1 cellular context compared by ENCODE assay signal in the genomic region with DNA sequence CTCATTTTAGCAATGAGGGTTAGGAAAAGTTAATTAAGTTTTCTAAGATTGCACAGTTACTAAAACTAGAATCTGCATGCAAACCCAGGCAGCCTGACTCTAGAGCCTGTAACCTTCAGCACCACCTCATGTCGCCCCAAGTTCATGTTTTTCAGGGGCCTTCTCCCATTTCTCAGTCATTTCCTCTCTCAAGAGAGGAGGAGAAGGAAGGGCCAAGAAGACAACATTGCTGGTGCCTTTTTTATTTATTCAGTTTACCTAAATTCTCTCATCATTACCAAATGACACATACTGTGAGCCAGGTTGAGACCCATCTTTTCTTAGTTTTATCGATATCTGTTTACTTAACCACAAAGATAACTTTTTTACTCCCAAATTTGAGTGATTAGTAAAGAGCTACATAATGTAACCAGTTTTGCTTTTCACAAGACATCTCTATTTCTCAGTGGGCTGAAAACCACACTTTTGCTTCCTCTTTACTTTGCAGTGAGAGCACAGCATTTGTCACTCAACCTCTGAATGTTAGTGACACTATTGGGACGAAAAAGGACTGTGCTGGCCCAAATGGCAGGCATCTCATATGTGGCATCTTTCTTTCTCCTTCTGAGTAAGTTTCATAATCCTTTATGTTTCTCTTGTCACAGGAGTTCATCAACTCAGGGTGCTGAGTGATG.
A peak's percentile ranks its signal among the peaks of the same experiment; 100 is the strongest.
TF ChIP-seq lines count a peak whose summit lies in the region.

A gene with protein sequence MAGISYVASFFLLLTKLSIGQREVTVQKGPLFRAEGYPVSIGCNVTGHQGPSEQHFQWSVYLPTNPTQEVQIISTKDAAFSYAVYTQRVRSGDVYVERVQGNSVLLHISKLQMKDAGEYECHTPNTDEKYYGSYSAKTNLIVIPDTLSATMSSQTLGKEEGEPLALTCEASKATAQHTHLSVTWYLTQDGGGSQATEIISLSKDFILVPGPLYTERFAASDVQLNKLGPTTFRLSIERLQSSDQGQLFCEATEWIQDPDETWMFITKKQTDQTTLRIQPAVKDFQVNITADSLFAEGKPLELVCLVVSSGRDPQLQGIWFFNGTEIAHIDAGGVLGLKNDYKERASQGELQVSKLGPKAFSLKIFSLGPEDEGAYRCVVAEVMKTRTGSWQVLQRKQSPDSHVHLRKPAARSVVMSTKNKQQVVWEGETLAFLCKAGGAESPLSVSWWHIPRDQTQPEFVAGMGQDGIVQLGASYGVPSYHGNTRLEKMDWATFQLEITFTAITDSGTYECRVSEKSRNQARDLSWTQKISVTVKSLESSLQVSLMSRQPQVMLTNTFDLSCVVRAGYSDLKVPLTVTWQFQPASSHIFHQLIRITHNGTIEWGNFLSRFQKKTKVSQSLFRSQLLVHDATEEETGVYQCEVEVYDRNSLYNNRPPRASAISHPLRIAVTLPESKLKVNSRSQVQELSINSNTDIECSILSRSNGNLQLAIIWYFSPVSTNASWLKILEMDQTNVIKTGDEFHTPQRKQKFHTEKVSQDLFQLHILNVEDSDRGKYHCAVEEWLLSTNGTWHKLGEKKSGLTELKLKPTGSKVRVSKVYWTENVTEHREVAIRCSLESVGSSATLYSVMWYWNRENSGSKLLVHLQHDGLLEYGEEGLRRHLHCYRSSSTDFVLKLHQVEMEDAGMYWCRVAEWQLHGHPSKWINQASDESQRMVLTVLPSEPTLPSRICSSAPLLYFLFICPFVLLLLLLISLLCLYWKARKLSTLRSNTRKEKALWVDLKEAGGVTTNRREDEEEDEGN (plus strand): TSS at position 507 of the 674 bp plus-strand sequence. CDS start 58 bp downstream, at position 565.

TF ChIP-seq in GM12878, 131 proteins besides CTCF, POLR2A, EP300 and RAD21 (continued from another document):
- TF ChIP-seq, protein P1, sequence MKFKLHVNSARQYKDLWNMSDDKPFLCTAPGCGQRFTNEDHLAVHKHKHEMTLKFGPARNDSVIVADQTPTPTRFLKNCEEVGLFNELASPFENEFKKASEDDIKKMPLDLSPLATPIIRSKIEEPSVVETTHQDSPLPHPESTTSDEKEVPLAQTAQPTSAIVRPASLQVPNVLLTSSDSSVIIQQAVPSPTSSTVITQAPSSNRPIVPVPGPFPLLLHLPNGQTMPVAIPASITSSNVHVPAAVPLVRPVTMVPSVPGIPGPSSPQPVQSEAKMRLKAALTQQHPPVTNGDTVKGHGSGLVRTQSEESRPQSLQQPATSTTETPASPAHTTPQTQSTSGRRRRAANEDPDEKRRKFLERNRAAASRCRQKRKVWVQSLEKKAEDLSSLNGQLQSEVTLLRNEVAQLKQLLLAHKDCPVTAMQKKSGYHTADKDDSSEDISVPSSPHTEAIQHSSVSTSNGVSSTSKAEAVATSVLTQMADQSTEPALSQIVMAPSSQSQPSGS (IDR thresholded peaks at IDR 0.05; ENCODE audit: low read length) = peak; percentile 61
- TF ChIP-seq CREM (IDR thresholded peaks at IDR 0.05; ENCODE audit: low read depth) (peak; percentile 71), CBX5 (IDR thresholded peaks at IDR 0.05; ENCODE audit: low read depth) (no peak), MEF2B (IDR thresholded peaks at IDR 0.05; ENCODE audit: partially characterized antibody, poor library complexity, severe bottlenecking) (peak; percentile 61), ZNF384 (IDR thresholded peaks at IDR 0.05; ENCODE audit: borderline replicate concordance, low read depth, low read length) (peak; percentile 42; the same call in 1 of the 2 replicates), IRF4 (IDR thresholded peaks at IDR 0.05; ENCODE audit: low read depth, low read length) (0 out of 2 replicates have a peak, but pooled peaks have one; percentile 40), ETV6 (conservative IDR thresholded peaks at IDR 0.05 in 1 of 2, IDR thresholded peaks at IDR 0.05 in 1 of 2; ENCODE audit: borderline replicate concordance in 1 of 2, low read depth in 1 of 2) (peak in 1 of 2 experiments; percentile 75; a peak in 1 of 4 replicates), KLF5 (IDR thresholded peaks at IDR 0.05; ENCODE audit: partially characterized antibody) (no peak), ZNF207 (IDR thresholded peaks at IDR 0.05; ENCODE audit: borderline replicate concordance) (no peak), CHD2 (IDR thresholded peaks at IDR 0.05; ENCODE audit: borderline replicate concordance, low read depth, low read length) (0 out of 2 replicates have a peak, but pooled peaks have one; percentile 28), CBX3 (IDR thresholded peaks at IDR 0.05; ENCODE audit: borderline replicate concordance, low read depth) (no peak), BACH1 (IDR thresholded peaks at IDR 0.05; ENCODE audit: borderline replicate concordance) (peak; percentile 64; the same call in 1 of the 2 replicates), FOXK2 (IDR thresholded peaks at IDR 0.05) (no peak), EZH2 (IDR thresholded peaks at IDR 0.05; ENCODE audit: borderline replicate concordance, control insufficient read depth, low read depth, low read length) (no peak)
- TF ChIP-seq, protein P2, sequence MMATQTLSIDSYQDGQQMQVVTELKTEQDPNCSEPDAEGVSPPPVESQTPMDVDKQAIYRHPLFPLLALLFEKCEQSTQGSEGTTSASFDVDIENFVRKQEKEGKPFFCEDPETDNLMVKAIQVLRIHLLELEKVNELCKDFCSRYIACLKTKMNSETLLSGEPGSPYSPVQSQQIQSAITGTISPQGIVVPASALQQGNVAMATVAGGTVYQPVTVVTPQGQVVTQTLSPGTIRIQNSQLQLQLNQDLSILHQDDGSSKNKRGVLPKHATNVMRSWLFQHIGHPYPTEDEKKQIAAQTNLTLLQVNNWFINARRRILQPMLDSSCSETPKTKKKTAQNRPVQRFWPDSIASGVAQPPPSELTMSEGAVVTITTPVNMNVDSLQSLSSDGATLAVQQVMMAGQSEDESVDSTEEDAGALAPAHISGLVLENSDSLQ (IDR thresholded peaks at IDR 0.05) = peak; percentile 95
- TF ChIP-seq, protein P3, sequence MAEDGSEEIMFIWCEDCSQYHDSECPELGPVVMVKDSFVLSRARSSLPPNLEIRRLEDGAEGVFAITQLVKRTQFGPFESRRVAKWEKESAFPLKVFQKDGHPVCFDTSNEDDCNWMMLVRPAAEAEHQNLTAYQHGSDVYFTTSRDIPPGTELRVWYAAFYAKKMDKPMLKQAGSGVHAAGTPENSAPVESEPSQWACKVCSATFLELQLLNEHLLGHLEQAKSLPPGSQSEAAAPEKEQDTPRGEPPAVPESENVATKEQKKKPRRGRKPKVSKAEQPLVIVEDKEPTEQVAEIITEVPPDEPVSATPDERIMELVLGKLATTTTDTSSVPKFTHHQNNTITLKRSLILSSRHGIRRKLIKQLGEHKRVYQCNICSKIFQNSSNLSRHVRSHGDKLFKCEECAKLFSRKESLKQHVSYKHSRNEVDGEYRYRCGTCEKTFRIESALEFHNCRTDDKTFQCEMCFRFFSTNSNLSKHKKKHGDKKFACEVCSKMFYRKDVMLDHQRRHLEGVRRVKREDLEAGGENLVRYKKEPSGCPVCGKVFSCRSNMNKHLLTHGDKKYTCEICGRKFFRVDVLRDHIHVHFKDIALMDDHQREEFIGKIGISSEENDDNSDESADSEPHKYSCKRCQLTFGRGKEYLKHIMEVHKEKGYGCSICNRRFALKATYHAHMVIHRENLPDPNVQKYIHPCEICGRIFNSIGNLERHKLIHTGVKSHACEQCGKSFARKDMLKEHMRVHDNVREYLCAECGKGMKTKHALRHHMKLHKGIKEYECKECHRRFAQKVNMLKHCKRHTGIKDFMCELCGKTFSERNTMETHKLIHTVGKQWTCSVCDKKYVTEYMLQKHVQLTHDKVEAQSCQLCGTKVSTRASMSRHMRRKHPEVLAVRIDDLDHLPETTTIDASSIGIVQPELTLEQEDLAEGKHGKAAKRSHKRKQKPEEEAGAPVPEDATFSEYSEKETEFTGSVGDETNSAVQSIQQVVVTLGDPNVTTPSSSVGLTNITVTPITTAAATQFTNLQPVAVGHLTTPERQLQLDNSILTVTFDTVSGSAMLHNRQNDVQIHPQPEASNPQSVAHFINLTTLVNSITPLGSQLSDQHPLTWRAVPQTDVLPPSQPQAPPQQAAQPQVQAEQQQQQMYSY (CRISPR knock-in tag; IDR thresholded peaks at IDR 0.05) = no peak
